ENCODE assay signal across 23 cellular contexts in genomic region chr7:33556471-33556870, GRCh38.
"Had no signal": no experiment of that assay in that cellular context is flagged by ENCODE, and none has a peak within 500 bp of the region (broad histone marks: within the 10 kb centered on the region; RNA-seq: fewer than 3 reads in every experiment).

No MANE protein-coding gene starts in this region.

- H3K9me3 ChIP-seq: left ventricle myocardium inferior, ovary, prostate gland, right lobe of liver, suprapubic skin, thoracic aorta, tibial artery, upper lobe of right lung had no signal

- H3K27ac ChIP-seq: left ventricle myocardium inferior, ovary, prostate gland, right lobe of liver, skin epidermis, suprapubic skin, thoracic aorta, tibial artery, upper lobe of right lung had no signal

- H3K27me3 ChIP-seq: ovary, right lobe of liver, suprapubic skin, tibial artery, upper lobe of right lung had no signal

- H3K36me3 ChIP-seq: left ventricle myocardium inferior, ovary, prostate gland, right lobe of liver, suprapubic skin, thoracic aorta, tibial artery, upper lobe of right lung had no signal

- H3K4me1 ChIP-seq: prostate gland, right lobe of liver, suprapubic skin, upper lobe of right lung had no signal

- H3K4me3 ChIP-seq: left ventricle myocardium inferior, lung, ovary, prostate gland, right lobe of liver, skin epidermis, suprapubic skin, thoracic aorta, tibial artery, upper lobe of right lung had no signal

- ATAC-seq: left colon; naive thymus-derived CD4-positive, alpha-beta T cell; natural killer cell treated with Interleukin-12 subunit alpha and Interleukin-12 subunit beta and Interleukin-15 and Interleukin-18, amount 100 ng/mL, for 72 hours; right lobe of liver; upper lobe of right lung had no signal

- DNase-seq: hypothalamus; immature natural killer cell; kidney; left colon; left ventricle myocardium inferior; mesendoderm; naive thymus-derived CD4-positive, alpha-beta T cell; ovary; right lobe of liver; stimulated activated CD4-positive, alpha-beta T cell treated with anti-CD3 and anti-CD28 coated beads, Interleukin-12 subunit alpha, Interleukin-12 subunit beta, amount 100 ng/mL, for 4 hours; stimulated activated CD4-positive, alpha-beta T cell treated with anti-CD3 and anti-CD28 coated beads, Interleukin-15, amount 100 ng/mL, for 24 hours; stimulated activated CD4-positive, alpha-beta T cell treated with anti-CD3 and anti-CD28 coated beads, Interleukin-2, amount 100 ng/mL, for 24 hours; stimulated activated CD4-positive, alpha-beta T cell treated with anti-CD3 and anti-CD28 coated beads, Interleukin-4, amount 100 ng/mL, for 1 hour; stimulated activated naive CD4-positive, alpha-beta T cell; tibial artery; trophoblast cell; upper lobe of right lung had no signal
